In genomic region chr9:62897411-62898225, GRCh38 we compare ENCODE assay signal across 8 cellular contexts.
DNase-seq lines count a peak whose midpoint lies in the region; ATAC-seq and TF ChIP-seq lines count a peak whose summit lies in the region.
"Not testable (repeated sequence)": the region's sequence is repeated elsewhere in the genome, so short reads cannot be mapped to it uniquely, and the experiment has no call there.

No MANE protein-coding gene starts in this region.

- H3K9me3 Mint-ChIP-seq in activated CD8-positive, alpha-beta memory T cell treated with anti-CD3 and anti-CD28 coated beads, Interleukin-2, amount 10 ng/mL, durations not matched to agents 7 days and 5 days (ENCODE audit: low read depth); glutamatergic neuron (ENCODE audit: unreplicated experiment): not testable (repeated sequence)

- H3K27me3 Mint-ChIP-seq in activated CD8-positive, alpha-beta memory T cell treated with anti-CD3 and anti-CD28 coated beads, Interleukin-2, amount 10 ng/mL, durations not matched to agents 7 days and 5 days; glutamatergic neuron (ENCODE audit: unreplicated experiment): not testable (repeated sequence)

- peak overlapping the region; percentile 41; the same call in 1 of the 2 replicates for H3K4me3 ChIP-seq in GM12864 (ENCODE audit: low read depth, low read length)
- peak overlapping the region; percentile 54 for H3K4me3 ChIP-seq in brain microvascular endothelial cell (ENCODE audit: low read depth, low read length)
- H3K4me3 ChIP-seq in upper lobe of left lung, result peak overlapping the region; percentile 32 to 55 (median 38)

- not testable (repeated sequence) for H3K4me1 ChIP-seq in upper lobe of left lung

- CTCF ChIA-PET in activated CD8-positive, alpha-beta memory T cell treated with anti-CD3 and anti-CD28 coated beads, Interleukin-2, amount 10 ng/mL, durations not matched to agents 7 days and 5 days (lab: Charles Lee), result not testable (repeated sequence)

- TF ChIP-seq POLR2A in upper lobe of left lung (IDR thresholded peaks at IDR 0.05), result peak in 1 of 4 donors; percentile 55

- not testable (repeated sequence) for ATAC-seq in activated CD8-positive, alpha-beta memory T cell treated with anti-CD3 and anti-CD28 coated beads, Interleukin-2, amount 10 ng/mL, durations not matched to agents 7 days and 5 days; upper lobe of left lung (ENCODE audit: low FRiP score in 2 of 2)

- H3K27ac ChIP-seq in brain microvascular endothelial cell, result peak overlapping the region; percentile 76
- H3K27ac ChIP-seq in upper lobe of left lung, result peak overlapping the region; percentile 60 to 87 (median 72)

- peak overlapping the region; percentile 57 for H3K27ac Mint-ChIP-seq in activated CD8-positive, alpha-beta memory T cell treated with anti-CD3 and anti-CD28 coated beads, Interleukin-2, amount 10 ng/mL, durations not matched to agents 7 days and 5 days
- H3K27ac Mint-ChIP-seq in glutamatergic neuron (ENCODE audit: unreplicated experiment), result not testable (repeated sequence)

- in situ Hi-C loops in brain microvascular endothelial cell (cut with HindIII; ENCODE audit: low pct_ligation_motif_present, low sequenced_read_pairs), result not testable (repeated sequence)

- peak overlapping the region; percentile 50 for H3K4me3 Mint-ChIP-seq in activated CD8-positive, alpha-beta memory T cell treated with anti-CD3 and anti-CD28 coated beads, Interleukin-2, amount 10 ng/mL, durations not matched to agents 7 days and 5 days
- peak overlapping the region; percentile 82 for H3K4me3 Mint-ChIP-seq in glutamatergic neuron (ENCODE audit: unreplicated experiment)

- H3K9me3 ChIP-seq in upper lobe of left lung, result not testable (repeated sequence)

- H3K36me3 ChIP-seq in brain microvascular endothelial cell (replicated peaks); upper lobe of left lung: not testable (repeated sequence)

- not testable (repeated sequence) for H3K27me3 ChIP-seq in brain microvascular endothelial cell (replicated peaks); upper lobe of left lung

- not testable (repeated sequence) for H3K36me3 Mint-ChIP-seq in activated CD8-positive, alpha-beta memory T cell treated with anti-CD3 and anti-CD28 coated beads, Interleukin-2, amount 10 ng/mL, durations not matched to agents 7 days and 5 days; glutamatergic neuron (ENCODE audit: unreplicated experiment)

- H3K4me1 Mint-ChIP-seq in activated CD8-positive, alpha-beta memory T cell treated with anti-CD3 and anti-CD28 coated beads, Interleukin-2, amount 10 ng/mL, durations not matched to agents 7 days and 5 days; glutamatergic neuron (ENCODE audit: low read depth, unreplicated experiment): not testable (repeated sequence)

- not testable (repeated sequence) for DNase-seq in GM12864 (ENCODE audit: low read depth); activated CD8-positive, alpha-beta memory T cell treated with anti-CD3 and anti-CD28 coated beads, Interleukin-2, amount 10 ng/mL, durations not matched to agents 7 days and 5 days
- DNase-seq in RKO (ENCODE audit: low spot score), result peak; percentile 38
- DNase-seq in brain microvascular endothelial cell, result peak; percentile 51
- peak; percentile 29 for DNase-seq in glutamatergic neuron
- peak; percentile 37 for DNase-seq in myocyte (ENCODE audit: low read depth)
- peak in 2 of 3 donors; percentile 11 to 19 for DNase-seq in stimulated activated CD4-positive, alpha-beta T cell treated with anti-CD3 and anti-CD28 coated beads, Interleukin-12 subunit alpha, Interleukin-12 subunit beta, amount 100 ng/mL, for 48 hours (ENCODE audit: low read depth in 2 of 3, low spot score in 1 of 3)
- DNase-seq in upper lobe of left lung, result peak; percentile 41 to 88

- TF ChIP-seq EP300 in upper lobe of left lung (IDR thresholded peaks at IDR 0.05), result not testable (repeated sequence)

- TF ChIP-seq CTCF in GM12864 (IDR thresholded peaks at IDR 0.05; ENCODE audit: low read depth, low read length, missing control alignments); brain microvascular endothelial cell (IDR thresholded peaks at IDR 0.05; ENCODE audit: low read depth, low read length, missing control alignments); glutamatergic neuron (IDR thresholded peaks at IDR 0.05; ENCODE audit: partially characterized antibody, unreplicated experiment); upper lobe of left lung (IDR thresholded peaks at IDR 0.05): not testable (repeated sequence)

- 0% methylated on average over 38 of the region's 48 CpGs; no CpG with 5 or more reads in 1 of the 2 donors for WGBS in upper lobe of left lung, 2 donors
